Comparison of ENCODE assay signal across 40 cellular contexts in the genomic region with DNA sequence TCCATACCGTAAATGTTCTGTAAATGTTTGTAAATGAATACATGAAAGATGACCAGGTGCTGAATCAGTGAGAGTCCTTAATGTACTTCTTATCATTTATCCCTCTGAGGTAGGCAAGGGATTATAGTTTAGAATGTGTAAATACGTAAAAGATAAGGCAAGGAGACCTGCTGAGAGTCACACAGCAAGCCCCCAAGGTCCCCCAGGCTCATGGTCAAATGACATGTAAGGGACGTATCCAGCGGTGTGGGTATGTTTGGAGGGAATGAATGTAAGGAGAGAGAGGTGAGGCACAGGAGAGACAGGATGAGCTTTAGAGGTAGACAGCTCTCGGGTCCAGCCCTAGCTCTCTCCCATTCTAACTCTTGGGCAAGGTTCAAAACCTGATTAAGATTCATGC.
"Had no signal": no experiment of that assay in that cellular context is flagged by ENCODE, and none has a peak within 500 bp of the region (broad histone marks: within the 10 kb centered on the region; RNA-seq: fewer than 3 reads in every experiment).

No MANE protein-coding gene starts in this region.

- H3K27ac ChIP-seq: ascending aorta, cardiac muscle cell, WERI-Rb-1 had no signal

- H3K36me3 Mint-ChIP-seq: activated CD8-positive, alpha-beta memory T cell treated with anti-CD3 and anti-CD28 coated beads, Interleukin-2, amount 10 ng/mL, durations not matched to agents 7 days and 5 days; activated naive CD4-positive, alpha-beta T cell treated with anti-CD3 and anti-CD28 coated beads, Interleukin-2, amount 10 ng/mL, durations not matched to agents 7 days and 5 days; activated naive CD8-positive, alpha-beta T cell treated with anti-CD3 and anti-CD28 coated beads, Interleukin-2, amount 10 ng/mL, durations not matched to agents 7 days and 5 days; brain; WTC11 had no signal

- ATAC-seq: activated CD4-positive, alpha-beta T cell treated with anti-CD3 and anti-CD28 coated beads for 36 hours; activated CD4-positive, CD25-positive, alpha-beta regulatory T cell treated with anti-CD3 and anti-CD28 coated beads, Interleukin-2, amount 50 U/mL, for 24 hours; activated CD8-positive, alpha-beta memory T cell treated with anti-CD3 and anti-CD28 coated beads, Interleukin-2, amount 10 ng/mL, durations not matched to agents 7 days and 5 days; activated CD8-positive, alpha-beta T cell treated with anti-CD3 and anti-CD28 coated beads, Interleukin-2, amount 10 ng/mL, durations not matched to agents 7 days and 5 days; activated naive CD8-positive, alpha-beta T cell treated with anti-CD3 and anti-CD28 coated beads, Interleukin-2, amount 50 U/mL, for 24 hours; WTC11 had no signal

- FAIRE-seq: bronchial epithelial cell, TTC549 had no signal

- H3K4me3 ChIP-seq: ascending aorta, cardiac muscle cell had no signal

- H3K9me3 ChIP-seq: ascending aorta had no signal

- DNase-seq: activated CD4-positive, alpha-beta memory T cell treated with anti-CD3 and anti-CD28 coated beads, Interleukin-2, amount 10 ng/mL, durations not matched to agents 7 days and 5 days; activated CD4-positive, alpha-beta T cell treated with anti-CD3 and anti-CD28 coated beads for 1 hour; activated CD4-positive, alpha-beta T cell treated with anti-CD3 and anti-CD28 coated beads for 36 hours; activated CD4-positive, alpha-beta T cell treated with anti-CD3 and anti-CD28 coated beads for 48 hours; activated CD4-positive, alpha-beta T cell treated with anti-CD3 and anti-CD28 coated beads, Interleukin-2, amount 10 ng/mL, durations not matched to agents 7 days and 5 days; activated CD4-positive, alpha-beta T cell treated with anti-CD3 and anti-CD28 coated beads, Interleukin-2, amount 50 U/mL, for 48 hours; activated CD4-positive, CD25-positive, alpha-beta regulatory T cell; activated CD8-positive, alpha-beta memory T cell treated with anti-CD3 and anti-CD28 coated beads for 24 hours; activated CD8-positive, alpha-beta memory T cell treated with anti-CD3 and anti-CD28 coated beads, Interleukin-2, amount 10 ng/mL, durations not matched to agents 7 days and 5 days; activated CD8-positive, alpha-beta memory T cell treated with anti-CD3 and anti-CD28 coated beads, Interleukin-2, amount 50 U/mL, for 48 hours; activated CD8-positive, alpha-beta T cell treated with anti-CD3 and anti-CD28 coated beads, Interleukin-2, amount 10 ng/mL, durations not matched to agents 7 days and 5 days; activated effector memory CD4-positive, alpha-beta T cell treated with Interleukin-2 at 50 U/mL for 16 hours; activated gamma-delta T cell; activated naive CD4-positive, alpha-beta T cell treated with anti-CD3 and anti-CD28 coated beads, Interleukin-2, amount 10 ng/mL, durations not matched to agents 7 days and 5 days; activated naive CD4-positive, alpha-beta T cell treated with Interleukin-2 at 50 U/mL for 16 hours; activated naive CD8-positive, alpha-beta T cell treated with anti-CD3 and anti-CD28 coated beads, Interleukin-2, amount 10 ng/mL, durations not matched to agents 7 days and 5 days; activated naive CD8-positive, alpha-beta T cell treated with anti-CD3 and anti-CD28 coated beads, Interleukin-2, amount 50 U/mL, for 24 hours; activated T-cell treated with anti-CD3 and anti-CD28 coated beads, Interleukin-2, amount 50 U/mL, for 24 hours; activated T-cell treated with anti-CD3 and anti-CD28 coated beads, Interleukin-2, amount 50 U/mL, for 48 hours; amygdala; anterior cingulate cortex; caudate nucleus; cerebellar nuclear complex; T-helper 1 cell; T-helper 2 cell; T-helper 9 cell; WERI-Rb-1 had no signal

- H3K36me3 ChIP-seq: ascending aorta, cardiac muscle cell, WERI-Rb-1 had no signal

- H3K27ac Mint-ChIP-seq: activated CD4-positive, alpha-beta memory T cell treated with anti-CD3 and anti-CD28 coated beads, Interleukin-2, amount 10 ng/mL, durations not matched to agents 7 days and 5 days; activated CD4-positive, alpha-beta T cell treated with anti-CD3 and anti-CD28 coated beads for 36 hours; activated CD4-positive, alpha-beta T cell treated with anti-CD3 and anti-CD28 coated beads, Interleukin-2, amount 10 ng/mL, durations not matched to agents 7 days and 5 days; activated CD8-positive, alpha-beta memory T cell treated with anti-CD3 and anti-CD28 coated beads, Interleukin-2, amount 10 ng/mL, durations not matched to agents 7 days and 5 days; activated CD8-positive, alpha-beta T cell treated with anti-CD3 and anti-CD28 coated beads, Interleukin-2, amount 10 ng/mL, durations not matched to agents 7 days and 5 days; activated naive CD4-positive, alpha-beta T cell treated with anti-CD3 and anti-CD28 coated beads, Interleukin-2, amount 10 ng/mL, durations not matched to agents 7 days and 5 days; activated naive CD4-positive, alpha-beta T cell treated with anti-CD3 and anti-CD28 coated beads, Interleukin-2, amount 50 U/mL, for 24 hours; activated naive CD8-positive, alpha-beta T cell; activated naive CD8-positive, alpha-beta T cell treated with anti-CD3 and anti-CD28 coated beads, Interleukin-2, amount 10 ng/mL, durations not matched to agents 7 days and 5 days; activated naive CD8-positive, alpha-beta T cell treated with anti-CD3 and anti-CD28 coated beads, Interleukin-2, amount 50 U/mL, for 24 hours; activated T-cell treated with anti-CD3 and anti-CD28 coated beads, Interleukin-2, amount 50 U/mL, for 24 hours; activated T-helper 2 cell treated with anti-CD3 and anti-CD28 coated beads, Interferon-gamma antibody, Interleukin-2, Interleukin-4, amounts not matched to agents 10 μg/mL and 5 μg/mL and 100 μg/mL, durations not matched to agents 14 hours and 24 hours and 36 hours; brain; T-helper 1 cell treated with Interleukin-12 subunit alpha and Interleukin-12 subunit beta and Interleukin-4 antibody, amounts not matched to agents 30 μg/mL and 1 μg/mL, for 36 hours; T-helper 2 cell treated with Interferon-gamma antibody and Interleukin-4, amounts not matched to agents 5 μg/mL and 100 μg/mL, for 36 hours; WTC11 had no signal

- H3K27me3 ChIP-seq: ascending aorta, cardiac muscle cell had no signal

- H3K27me3 Mint-ChIP-seq: activated CD4-positive, alpha-beta memory T cell treated with anti-CD3 and anti-CD28 coated beads, Interleukin-2, amount 10 ng/mL, durations not matched to agents 7 days and 5 days; activated CD4-positive, alpha-beta T cell treated with anti-CD3 and anti-CD28 coated beads for 36 hours; activated CD4-positive, alpha-beta T cell treated with anti-CD3 and anti-CD28 coated beads, Interleukin-2, amount 10 ng/mL, durations not matched to agents 7 days and 5 days; activated CD8-positive, alpha-beta memory T cell treated with anti-CD3 and anti-CD28 coated beads, Interleukin-2, amount 10 ng/mL, durations not matched to agents 7 days and 5 days; activated naive CD4-positive, alpha-beta T cell treated with anti-CD3 and anti-CD28 coated beads, Interleukin-2, amount 10 ng/mL, durations not matched to agents 7 days and 5 days; activated naive CD4-positive, alpha-beta T cell treated with anti-CD3 and anti-CD28 coated beads, Interleukin-2, amount 50 U/mL, for 24 hours; activated naive CD8-positive, alpha-beta T cell; activated naive CD8-positive, alpha-beta T cell treated with anti-CD3 and anti-CD28 coated beads, Interleukin-2, amount 10 ng/mL, durations not matched to agents 7 days and 5 days; activated naive CD8-positive, alpha-beta T cell treated with anti-CD3 and anti-CD28 coated beads, Interleukin-2, amount 50 U/mL, for 24 hours; activated T-cell treated with anti-CD3 and anti-CD28 coated beads, Interleukin-2, amount 50 U/mL, for 24 hours; central memory CD8-positive, alpha-beta T cell had no signal

- H3K4me3 Mint-ChIP-seq: activated CD4-positive, alpha-beta memory T cell treated with anti-CD3 and anti-CD28 coated beads, Interleukin-2, amount 10 ng/mL, durations not matched to agents 7 days and 5 days; activated CD4-positive, alpha-beta T cell treated with anti-CD3 and anti-CD28 coated beads for 36 hours; activated CD4-positive, alpha-beta T cell treated with anti-CD3 and anti-CD28 coated beads, Interleukin-2, amount 10 ng/mL, durations not matched to agents 7 days and 5 days; activated CD8-positive, alpha-beta memory T cell treated with anti-CD3 and anti-CD28 coated beads, Interleukin-2, amount 10 ng/mL, durations not matched to agents 7 days and 5 days; activated CD8-positive, alpha-beta T cell treated with anti-CD3 and anti-CD28 coated beads, Interleukin-2, amount 10 ng/mL, durations not matched to agents 7 days and 5 days; activated naive CD4-positive, alpha-beta T cell treated with anti-CD3 and anti-CD28 coated beads, Interleukin-2, amount 10 ng/mL, durations not matched to agents 7 days and 5 days; activated naive CD4-positive, alpha-beta T cell treated with anti-CD3 and anti-CD28 coated beads, Interleukin-2, amount 50 U/mL, for 24 hours; activated naive CD8-positive, alpha-beta T cell; activated naive CD8-positive, alpha-beta T cell treated with anti-CD3 and anti-CD28 coated beads, Interleukin-2, amount 10 ng/mL, durations not matched to agents 7 days and 5 days; activated naive CD8-positive, alpha-beta T cell treated with anti-CD3 and anti-CD28 coated beads, Interleukin-2, amount 50 U/mL, for 24 hours; activated T-cell treated with anti-CD3 and anti-CD28 coated beads, Interleukin-2, amount 50 U/mL, for 24 hours; brain; central memory CD8-positive, alpha-beta T cell; T-helper 1 cell treated with Interleukin-12 subunit alpha and Interleukin-12 subunit beta and Interleukin-4 antibody, amounts not matched to agents 30 μg/mL and 1 μg/mL, for 36 hours; T-helper 2 cell treated with Interferon-gamma antibody and Interleukin-4, amounts not matched to agents 5 μg/mL and 100 μg/mL, for 36 hours; WTC11 had no signal

- H3K9me3 Mint-ChIP-seq: activated CD4-positive, alpha-beta memory T cell treated with anti-CD3 and anti-CD28 coated beads, Interleukin-2, amount 10 ng/mL, durations not matched to agents 7 days and 5 days; activated CD4-positive, alpha-beta T cell treated with anti-CD3 and anti-CD28 coated beads, Interleukin-2, amount 10 ng/mL, durations not matched to agents 7 days and 5 days; activated naive CD4-positive, alpha-beta T cell treated with anti-CD3 and anti-CD28 coated beads, Interleukin-2, amount 10 ng/mL, durations not matched to agents 7 days and 5 days; activated naive CD4-positive, alpha-beta T cell treated with anti-CD3 and anti-CD28 coated beads, Interleukin-2, amount 50 U/mL, for 24 hours; activated naive CD8-positive, alpha-beta T cell treated with anti-CD3 and anti-CD28 coated beads, Interleukin-2, amount 10 ng/mL, durations not matched to agents 7 days and 5 days; activated naive CD8-positive, alpha-beta T cell treated with anti-CD3 and anti-CD28 coated beads, Interleukin-2, amount 50 U/mL, for 24 hours; activated T-cell treated with anti-CD3 and anti-CD28 coated beads, Interleukin-2, amount 50 U/mL, for 24 hours; activated T-helper 2 cell treated with anti-CD3 and anti-CD28 coated beads, Interferon-gamma antibody, Interleukin-2, Interleukin-4, amounts not matched to agents 10 μg/mL and 5 μg/mL and 100 μg/mL, durations not matched to agents 14 hours and 24 hours and 36 hours; central memory CD8-positive, alpha-beta T cell; T-helper 1 cell treated with Interleukin-12 subunit alpha and Interleukin-12 subunit beta and Interleukin-4 antibody, amounts not matched to agents 30 μg/mL and 1 μg/mL, for 36 hours; T-helper 2 cell treated with Interferon-gamma antibody and Interleukin-4, amounts not matched to agents 5 μg/mL and 100 μg/mL, for 36 hours; WTC11 had no signal
